1 cellular context compared by ENCODE assay signal in the genomic region with DNA sequence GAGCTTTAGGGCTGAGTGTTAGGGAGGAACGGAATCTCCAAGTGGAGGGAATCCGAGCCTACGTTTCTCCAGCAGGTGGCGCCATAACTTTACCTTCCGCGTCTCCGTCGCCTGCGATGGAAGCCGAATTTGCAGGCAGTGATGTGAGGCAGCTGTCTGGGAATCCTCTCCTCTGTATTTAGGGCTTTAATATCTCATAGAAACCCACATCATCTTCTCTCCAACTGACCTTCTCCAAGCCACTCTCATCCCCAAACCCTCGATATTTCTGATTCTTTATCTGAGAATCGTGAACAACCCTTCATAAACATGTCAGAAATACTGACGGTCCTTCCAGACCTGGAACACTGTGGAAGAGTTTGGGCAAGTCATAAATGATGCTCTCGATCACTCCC.
TF ChIP-seq lines count a peak whose summit lies in the region.

No MANE protein-coding gene starts in this region.

TF ChIP-seq in HepG2, 621 proteins besides CTCF, POLR2A, EP300 and RAD21 (continued from another document):
- TF ChIP-seq, protein P1, sequence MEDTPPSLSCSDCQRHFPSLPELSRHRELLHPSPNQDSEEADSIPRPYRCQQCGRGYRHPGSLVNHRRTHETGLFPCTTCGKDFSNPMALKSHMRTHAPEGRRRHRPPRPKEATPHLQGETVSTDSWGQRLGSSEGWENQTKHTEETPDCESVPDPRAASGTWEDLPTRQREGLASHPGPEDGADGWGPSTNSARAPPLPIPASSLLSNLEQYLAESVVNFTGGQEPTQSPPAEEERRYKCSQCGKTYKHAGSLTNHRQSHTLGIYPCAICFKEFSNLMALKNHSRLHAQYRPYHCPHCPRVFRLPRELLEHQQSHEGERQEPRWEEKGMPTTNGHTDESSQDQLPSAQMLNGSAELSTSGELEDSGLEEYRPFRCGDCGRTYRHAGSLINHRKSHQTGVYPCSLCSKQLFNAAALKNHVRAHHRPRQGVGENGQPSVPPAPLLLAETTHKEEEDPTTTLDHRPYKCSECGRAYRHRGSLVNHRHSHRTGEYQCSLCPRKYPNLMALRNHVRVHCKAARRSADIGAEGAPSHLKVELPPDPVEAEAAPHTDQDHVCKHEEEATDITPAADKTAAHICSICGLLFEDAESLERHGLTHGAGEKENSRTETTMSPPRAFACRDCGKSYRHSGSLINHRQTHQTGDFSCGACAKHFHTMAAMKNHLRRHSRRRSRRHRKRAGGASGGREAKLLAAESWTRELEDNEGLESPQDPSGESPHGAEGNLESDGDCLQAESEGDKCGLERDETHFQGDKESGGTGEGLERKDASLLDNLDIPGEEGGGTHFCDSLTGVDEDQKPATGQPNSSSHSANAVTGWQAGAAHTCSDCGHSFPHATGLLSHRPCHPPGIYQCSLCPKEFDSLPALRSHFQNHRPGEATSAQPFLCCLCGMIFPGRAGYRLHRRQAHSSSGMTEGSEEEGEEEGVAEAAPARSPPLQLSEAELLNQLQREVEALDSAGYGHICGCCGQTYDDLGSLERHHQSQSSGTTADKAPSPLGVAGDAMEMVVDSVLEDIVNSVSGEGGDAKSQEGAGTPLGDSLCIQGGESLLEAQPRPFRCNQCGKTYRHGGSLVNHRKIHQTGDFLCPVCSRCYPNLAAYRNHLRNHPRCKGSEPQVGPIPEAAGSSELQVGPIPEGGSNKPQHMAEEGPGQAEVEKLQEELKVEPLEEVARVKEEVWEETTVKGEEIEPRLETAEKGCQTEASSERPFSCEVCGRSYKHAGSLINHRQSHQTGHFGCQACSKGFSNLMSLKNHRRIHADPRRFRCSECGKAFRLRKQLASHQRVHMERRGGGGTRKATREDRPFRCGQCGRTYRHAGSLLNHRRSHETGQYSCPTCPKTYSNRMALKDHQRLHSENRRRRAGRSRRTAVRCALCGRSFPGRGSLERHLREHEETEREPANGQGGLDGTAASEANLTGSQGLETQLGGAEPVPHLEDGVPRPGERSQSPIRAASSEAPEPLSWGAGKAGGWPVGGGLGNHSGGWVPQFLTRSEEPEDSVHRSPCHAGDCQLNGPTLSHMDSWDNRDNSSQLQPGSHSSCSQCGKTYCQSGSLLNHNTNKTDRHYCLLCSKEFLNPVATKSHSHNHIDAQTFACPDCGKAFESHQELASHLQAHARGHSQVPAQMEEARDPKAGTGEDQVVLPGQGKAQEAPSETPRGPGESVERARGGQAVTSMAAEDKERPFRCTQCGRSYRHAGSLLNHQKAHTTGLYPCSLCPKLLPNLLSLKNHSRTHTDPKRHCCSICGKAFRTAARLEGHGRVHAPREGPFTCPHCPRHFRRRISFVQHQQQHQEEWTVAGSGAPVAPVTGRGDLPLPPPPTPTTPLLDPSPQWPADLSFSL (CRISPR knock-in tag; IDR thresholded peaks at IDR 0.05): no peak
- TF ChIP-seq NR3C1 (CRISPR knock-in tag; IDR thresholded peaks at IDR 0.05): no peak
TF ChIP-seq in HepG2: peak in this region for 49.
